Comparison of ENCODE assay signal across 14 cellular contexts in genomic region chr15:74042603-74043424, GRCh38. TPM values are rescaled to one million over a fixed set of nuclear protein-coding genes. Genes with fewer than 3 reads are reported as not detected.
"Had no signal": no experiment of that assay in that cellular context is flagged by ENCODE, and none has a peak within 500 bp of the region (broad histone marks: within the 10 kb centered on the region; RNA-seq: fewer than 3 reads in every experiment).

No MANE protein-coding gene starts in this region.

- H3K4me3 ChIP-seq: left lung had no signal

- H3K4me3 Mint-ChIP-seq: activated T-helper 17 cell treated with anti-CD3 and anti-CD28 coated beads, Interleukin-2, amount 50 U/mL, for 72 hours; brain; T-helper 1 cell treated with Interleukin-12 subunit alpha and Interleukin-12 subunit beta and Interleukin-4 antibody, amounts not matched to agents 30 μg/mL and 1 μg/mL, for 36 hours had no signal

- H3K4me1 Mint-ChIP-seq: activated T-helper 17 cell treated with anti-CD3 and anti-CD28 coated beads, Interleukin-2, amount 50 U/mL, for 72 hours had no signal

- H3K27ac Mint-ChIP-seq: activated T-helper 17 cell treated with anti-CD3 and anti-CD28 coated beads, Interleukin-2, amount 50 U/mL, for 72 hours; T-helper 1 cell treated with Interleukin-12 subunit alpha and Interleukin-12 subunit beta and Interleukin-4 antibody, amounts not matched to agents 30 μg/mL and 1 μg/mL, for 36 hours had no signal

- H2AFZ ChIP-seq: parathyroid adenoma had no signal

- H3K4me1 ChIP-seq: parathyroid adenoma had no signal

- H3K27me3 Mint-ChIP-seq: activated T-helper 17 cell treated with anti-CD3 and anti-CD28 coated beads, Interleukin-2, amount 50 U/mL, for 72 hours; brain had no signal

- H3K27me3 ChIP-seq: left lung had no signal

- H3K9ac ChIP-seq: parathyroid adenoma had no signal

- H3K9me3 Mint-ChIP-seq: activated T-helper 17 cell treated with anti-CD3 and anti-CD28 coated beads, Interleukin-2, amount 50 U/mL, for 72 hours; brain; T-helper 1 cell treated with Interleukin-12 subunit alpha and Interleukin-12 subunit beta and Interleukin-4 antibody, amounts not matched to agents 30 μg/mL and 1 μg/mL, for 36 hours had no signal

- ATAC-seq: activated T-helper 17 cell treated with anti-CD3 and anti-CD28 coated beads, Interleukin-2, amount 50 U/mL, for 72 hours had no signal

- H3K9me3 ChIP-seq: left lung had no signal

- DNase-seq: activated CD4-positive, alpha-beta T cell treated with anti-CD3 and anti-CD28 coated beads for 4 hours; activated naive CD4-positive, alpha-beta T cell treated with anti-CD3 and anti-CD28 coated beads, Interleukin-2, amount 50 U/mL, for 16 hours; amniotic stem cell; effector CD8-positive, alpha-beta T cell; islet precursor cell; left lung; stimulated activated CD4-positive, alpha-beta T cell treated with anti-CD3 and anti-CD28 coated beads, Interleukin-15, amount 100 ng/mL, for 24 hours; stimulated activated CD4-positive, alpha-beta T cell treated with anti-CD3 and anti-CD28 coated beads, Interleukin-4, amount 100 ng/mL, for 24 hours had no signal

- H3K36me3 Mint-ChIP-seq: brain had no signal

RNA-seq across cellular contexts. Expression of gene GOLGA6A, which starts 39.5 kb away (rescaled TPM):
- total RNA-seq: left lung, mesenteric fat pad had no signal
- polyA plus RNA-seq: fibroblast of lung had no signal
